ENCODE assay signal across 38 cellular contexts in genomic region chr15:65100427-65100826, GRCh38. TPM values are rescaled to one million over a fixed set of nuclear protein-coding genes. Genes with fewer than 3 reads are reported as not detected.
"Had no signal": no experiment of that assay in that cellular context is flagged by ENCODE, and none has a peak within 500 bp of the region (broad histone marks: within the 10 kb centered on the region; RNA-seq: fewer than 3 reads in every experiment).

No MANE protein-coding gene starts in this region.

- DNase-seq: activated CD4-positive, alpha-beta memory T cell treated with anti-CD3 and anti-CD28 coated beads for 36 hours; activated CD4-positive, alpha-beta T cell treated with anti-CD3 and anti-CD28 coated beads for 48 hours; activated CD8-positive, alpha-beta memory T cell treated with anti-CD3 and anti-CD28 coated beads, Interleukin-2, amount 50 U/mL, for 4 hours; activated naive CD4-positive, alpha-beta T cell; activated T-cell treated with anti-CD3 and anti-CD28 coated beads, Interleukin-2, amount 50 U/mL, for 1 hour; dorsolateral prefrontal cortex; effector memory CD4-positive, alpha-beta T cell; erythroblast; foreskin keratinocyte; heart left ventricle; left lung; lower lobe of right lung; mesenchymal stem cell; right lobe of liver; stimulated activated CD4-positive, alpha-beta T cell treated with anti-CD3 and anti-CD28 coated beads, Interleukin-4, amount 100 ng/mL, for 24 hours; stimulated activated naive CD8-positive, alpha-beta T cell treated with anti-CD3 and anti-CD28 coated beads, Interleukin-15, amount 100 ng/mL, for 72 hours; substantia nigra; SW 1271; T-helper 17 cell; T1000; thyroid gland; upper lobe of right lung; WERI-Rb-1 had no signal

- H3K4me3 Mint-ChIP-seq: activated CD4-positive, alpha-beta memory T cell treated with anti-CD3 and anti-CD28 coated beads for 36 hours; activated T-helper 17 cell treated with anti-CD3 and anti-CD28 coated beads, Interleukin-2, amount 50 U/mL, for 72 hours; nephron; stimulated activated effector memory CD8-positive, alpha-beta T cell treated with anti-CD3 and anti-CD28 coated beads, Interleukin-12 subunit alpha, Interleukin-12 subunit beta, amount 100 ng/mL, for 72 hours; stimulated activated naive CD8-positive, alpha-beta T cell treated with anti-CD3 and anti-CD28 coated beads, Interleukin-15, amount 100 ng/mL, for 72 hours; T-helper 17 cell had no signal

- H3K4me3 ChIP-seq: coronary artery, dorsolateral prefrontal cortex, heart left ventricle, left lung, lower lobe of right lung, right lobe of liver, skin epidermis, thyroid gland, upper lobe of right lung had no signal

- H3K27me3 ChIP-seq: dorsolateral prefrontal cortex, foreskin keratinocyte, heart left ventricle, left lung, neutrophil, right lobe of liver, thyroid gland, upper lobe of right lung had no signal

- H3K27me3 Mint-ChIP-seq: activated CD4-positive, alpha-beta memory T cell treated with anti-CD3 and anti-CD28 coated beads for 36 hours; activated T-helper 17 cell treated with anti-CD3 and anti-CD28 coated beads, Interleukin-2, amount 50 U/mL, for 72 hours; stimulated activated naive CD8-positive, alpha-beta T cell treated with anti-CD3 and anti-CD28 coated beads, Interleukin-15, amount 100 ng/mL, for 72 hours; T-helper 17 cell had no signal

- FAIRE-seq: bronchial epithelial cell had no signal

- H3K4me1 ChIP-seq: foreskin keratinocyte, left lung, lower lobe of right lung, thyroid gland, upper lobe of right lung had no signal

- H3K9me3 ChIP-seq: heart left ventricle, left lung, lower lobe of right lung, neutrophil, right lobe of liver, thyroid gland, upper lobe of right lung had no signal

- H3K27ac Mint-ChIP-seq: activated CD4-positive, alpha-beta memory T cell treated with anti-CD3 and anti-CD28 coated beads for 36 hours; activated T-helper 17 cell treated with anti-CD3 and anti-CD28 coated beads, Interleukin-2, amount 50 U/mL, for 72 hours; nephron; stimulated activated effector memory CD8-positive, alpha-beta T cell treated with anti-CD3 and anti-CD28 coated beads, Interleukin-12 subunit alpha, Interleukin-12 subunit beta, amount 100 ng/mL, for 72 hours; stimulated activated naive CD8-positive, alpha-beta T cell treated with anti-CD3 and anti-CD28 coated beads, Interleukin-15, amount 100 ng/mL, for 72 hours; T-helper 17 cell had no signal

- H3K4me1 Mint-ChIP-seq: activated T-helper 17 cell treated with anti-CD3 and anti-CD28 coated beads, Interleukin-2, amount 50 U/mL, for 72 hours had no signal

- H3K9me3 Mint-ChIP-seq: activated CD4-positive, alpha-beta memory T cell treated with anti-CD3 and anti-CD28 coated beads for 36 hours; activated naive CD4-positive, alpha-beta T cell treated with anti-CD3 and anti-CD28 coated beads, Interleukin-2, amount 50 U/mL, for 72 hours; activated T-helper 17 cell treated with anti-CD3 and anti-CD28 coated beads, Interleukin-2, amount 50 U/mL, for 72 hours; nephron; stimulated activated effector memory CD8-positive, alpha-beta T cell treated with anti-CD3 and anti-CD28 coated beads, Interleukin-12 subunit alpha, Interleukin-12 subunit beta, amount 100 ng/mL, for 72 hours; stimulated activated naive CD8-positive, alpha-beta T cell treated with anti-CD3 and anti-CD28 coated beads, Interleukin-15, amount 100 ng/mL, for 72 hours had no signal

- ATAC-seq: activated CD4-positive, CD25-positive, alpha-beta regulatory T cell treated with anti-CD3 and anti-CD28 coated beads, Interleukin-2, amount 50 U/mL, for 24 hours; activated naive CD4-positive, alpha-beta T cell treated with anti-CD3 and anti-CD28 coated beads, Interleukin-2, amount 50 U/mL, for 72 hours; activated T-helper 17 cell treated with anti-CD3 and anti-CD28 coated beads, Interleukin-2, amount 50 U/mL, for 72 hours; foreskin keratinocyte; heart left ventricle; left lung; stimulated activated effector memory CD8-positive, alpha-beta T cell treated with anti-CD3 and anti-CD28 coated beads, Interleukin-12 subunit alpha, Interleukin-12 subunit beta, amount 100 ng/mL, for 72 hours; stimulated activated naive CD8-positive, alpha-beta T cell treated with anti-CD3 and anti-CD28 coated beads, Interleukin-15, amount 100 ng/mL, for 72 hours; T-helper 17 cell had no signal

- H3K27ac ChIP-seq: coronary artery, foreskin keratinocyte, heart left ventricle, left lung, lower lobe of right lung, neutrophil, right lobe of liver, thyroid gland, upper lobe of right lung, WERI-Rb-1 had no signal

RNA-seq across cellular contexts. Expression of gene KBTBD13, which starts 23.9 kb away (rescaled TPM):
- total RNA-seq: activated CD4-positive, alpha-beta memory T cell treated with anti-CD3 and anti-CD28 coated beads for 36 hours; activated CD8-positive, alpha-beta memory T cell treated with anti-CD3 and anti-CD28 coated beads for 36 hours; activated naive CD4-positive, alpha-beta T cell treated with anti-CD3 and anti-CD28 coated beads, Interleukin-2, amount 50 U/mL, for 72 hours; activated T-helper 17 cell treated with anti-CD3 and anti-CD28 coated beads, Interleukin-2, amount 50 U/mL, for 72 hours; bronchial epithelial cell; foreskin keratinocyte; kidney epithelial cell; lower lobe of right lung; osteocyte; renal cortical epithelial cell; right lobe of liver; T-helper 17 cell; thyroid gland; upper lobe of right lung had no signal
- polyA plus RNA-seq: foreskin keratinocyte had no signal

RNA-seq across cellular contexts. Expression of gene RASL12, which starts 32.6 kb away (rescaled TPM):
- total RNA-seq: activated CD4-positive, alpha-beta memory T cell treated with anti-CD3 and anti-CD28 coated beads for 36 hours; activated CD8-positive, alpha-beta memory T cell treated with anti-CD3 and anti-CD28 coated beads for 36 hours; activated naive CD4-positive, alpha-beta T cell treated with anti-CD3 and anti-CD28 coated beads, Interleukin-2, amount 50 U/mL, for 72 hours; activated T-helper 17 cell treated with anti-CD3 and anti-CD28 coated beads, Interleukin-2, amount 50 U/mL, for 72 hours; bronchial epithelial cell; foreskin keratinocyte; mononuclear cell; renal cortical epithelial cell; T-helper 17 cell had no signal
- polyA plus RNA-seq: foreskin keratinocyte had no signal

RNA-seq across cellular contexts. Expression of gene SLC51B, which starts 55.2 kb away (rescaled TPM):
- total RNA-seq: activated CD4-positive, alpha-beta memory T cell treated with anti-CD3 and anti-CD28 coated beads for 36 hours; activated CD8-positive, alpha-beta memory T cell treated with anti-CD3 and anti-CD28 coated beads for 36 hours; activated naive CD4-positive, alpha-beta T cell treated with anti-CD3 and anti-CD28 coated beads, Interleukin-2, amount 50 U/mL, for 72 hours; activated T-helper 17 cell treated with anti-CD3 and anti-CD28 coated beads, Interleukin-2, amount 50 U/mL, for 72 hours; bronchial epithelial cell; dorsolateral prefrontal cortex; foreskin keratinocyte; heart left ventricle; kidney epithelial cell; osteocyte; posterior vena cava; T-helper 17 cell; thyroid gland had no signal
- polyA plus RNA-seq: foreskin keratinocyte had no signal
